23 cellular contexts compared by ENCODE assay signal in genomic region chr2:181923123-181923522, GRCh38. TPM values are rescaled to one million over a fixed set of nuclear protein-coding genes. Genes with fewer than 3 reads are reported as not detected.
DNase-seq lines count a peak whose midpoint lies in the region; ATAC-seq, FAIRE-seq and TF ChIP-seq lines count a peak whose summit lies in the region.
"Had no signal": no experiment of that assay in that cellular context is flagged by ENCODE, and none has a peak within 500 bp of the region (broad histone marks: within the 10 kb centered on the region; RNA-seq: fewer than 3 reads in every experiment).

No MANE protein-coding gene starts in this region.

- WGBS in A549 (ENCODE audit: missing lambda C conversion rate), result 91% methylated on average over 1 of the region's 1 CpG
- WGBS in K562 (ENCODE audit: insufficient coverage, low coverage, missing lambda C conversion rate), result 96% methylated on average over 1 of the region's 1 CpG
- 30 to 32% methylated on average over 1 of the region's 1 CpG for WGBS in pancreas, 2 donors
- WGBS in lower leg skin, 2 donors, result 93 to 100% methylated on average over 1 of the region's 1 CpG

- TF ChIP-seq EP300 in A549 (IDR thresholded peaks at IDR 0.05) (no peak), K562 (IDR thresholded peaks at IDR 0.05; ENCODE audit: low read length) (no peak)

- H3K4me1 Mint-ChIP-seq in osteocyte (ENCODE audit: unreplicated experiment), result no peaks in the 10 kb centered on the region
- H3K4me1 Mint-ChIP-seq: CD14-positive monocyte had no signal

- DNase-seq in A549 (ENCODE audit: low read depth in 1 of 2, low spot score in 1 of 2), result no peak
- no peak for DNase-seq in HCT116 (ENCODE audit: low read depth, low spot score)
- DNase-seq in K562 (ENCODE audit: extremely low read depth in 1 of 4, low spot score in 3 of 4), result no peak
- no peak for DNase-seq in pancreas
- no peak for DNase-seq in osteocyte (ENCODE audit: extremely low spot score, unreplicated experiment)
- DNase-seq in lower leg skin (ENCODE audit: low spot score in 2 of 2), result no peak
- no peak for DNase-seq in cortex of kidney (lab: John Stamatoyannopoulos, UW)
- DNase-seq: ACHN; AML-193; BE2C; CD4-positive, alpha-beta T cell; CD8-positive, alpha-beta memory T cell; DMS53; DMS79 treated with DMSO at 0.1 percent for 48 hours; GF-D8; GM23248; H7; HCEC 1CT had no signal

- intact Hi-C loops in HCT116 (cut with micrococcal nuclease), result no loop called here
- intact Hi-C loops in K562 (cut with micrococcal nuclease), result no loop called here
- intact Hi-C loops in pancreas (cut with DNase I), result no loop called here
- intact Hi-C loops in lower leg skin (cut with DNase I; ENCODE audit: low total_unique reads), result no loop called here

- H3K4me1 ChIP-seq in A549 (no peaks in the 10 kb centered on the region), HCT116 (ENCODE audit: control insufficient read depth in 1 of 2, insufficient read depth in 2 of 2, low read length in 2 of 2) (peaks cover 24 to 67% of the 10 kb centered on the region in 2 experiments; a peak in 3 of 4 replicates), K562 (replicated peaks in 1 of 2; ENCODE audit: control insufficient read depth in 2 of 2, insufficient read depth in 2 of 2, low read length in 2 of 2) (no peaks in the 10 kb centered on the region), pancreas (peaks cover 18 to 26% (median 22%) of the 10 kb centered on the region in 3 donors)
- H3K4me1 ChIP-seq: BE2C; BLaER1 treated with 17β-estradiol and CSF1 and Interleukin-3, amounts not matched to agents 10 nM and 100 nM had no signal

- TF ChIP-seq POLR2A in A549 (IDR thresholded peaks at IDR 0.05; ENCODE audit: low read length) (no peak), HCT116 (IDR thresholded peaks at IDR 0.05; ENCODE audit: borderline replicate concordance, extremely low read depth, insufficient read depth, insufficient read length) (no peak), K562 (conservative IDR thresholded peaks at IDR 0.05) (no peak), lower leg skin (IDR thresholded peaks at IDR 0.05) (no peak)

- H3K27ac ChIP-seq in A549 (no peak overlapping the region), HCT116 (ENCODE audit: low read depth, low read length) (peak overlapping the region; percentile 51; the same call in 1 of the 2 replicates), K562 (ENCODE audit: extremely low read depth, low read depth, low read length) (no peak overlapping the region), pancreas (no peak overlapping the region)
- H3K27ac ChIP-seq: BLaER1 treated with 17β-estradiol and CSF1 and Interleukin-3, amounts not matched to agents 10 nM and 100 nM; GM23248 had no signal

- H2AFZ ChIP-seq in HCT116 (ENCODE audit: low read depth, low read length, poor library complexity, severe bottlenecking), result no peak overlapping the region
- H2AFZ ChIP-seq in K562 (ENCODE audit: low read depth, low read length), result no peak overlapping the region
- H2AFZ ChIP-seq: GM23248 had no signal

- H3K27me3 Mint-ChIP-seq in osteocyte (ENCODE audit: unreplicated experiment), result no peaks in the 10 kb centered on the region
- H3K27me3 Mint-ChIP-seq: CD4-positive, alpha-beta T cell; CD8-positive, alpha-beta memory T cell had no signal

- no peak for FAIRE-seq in A549 (lab: Jason Lieb, UNC)
- FAIRE-seq in K562 (lab: Jason Lieb, UNC), result no peak
- FAIRE-seq in pancreas (lab: Jason Lieb, UNC), result peak; percentile 56
- FAIRE-seq: A204.1, GM12891, H1 had no signal

- no peaks in the 10 kb centered on the region for H3K9me2 ChIP-seq in HCT116 (ENCODE audit: insufficient read depth)

- no peak for TF ChIP-seq CTCF in A549 (IDR thresholded peaks at IDR 0.05)
- TF ChIP-seq CTCF in HCT116 (IDR thresholded peaks at IDR 0.05 in 2 of 3, conservative IDR thresholded peaks at IDR 0.05 in 1 of 3; ENCODE audit: borderline replicate concordance in 1 of 3, insufficient read depth in 1 of 3, low read depth in 2 of 3, low read length in 2 of 3), result no peak
- no peak for TF ChIP-seq CTCF in K562 (IDR thresholded peaks at IDR 0.05 in 2 of 3, conservative IDR thresholded peaks at IDR 0.05 in 1 of 3; ENCODE audit: insufficient read depth in 2 of 3, low read depth in 1 of 3, low read length in 3 of 3)
- TF ChIP-seq CTCF in pancreas (IDR thresholded peaks at IDR 0.05), result no peak
- TF ChIP-seq CTCF in osteocyte (IDR thresholded peaks at IDR 0.05), result no peak
- no peak for TF ChIP-seq CTCF in lower leg skin (IDR thresholded peaks at IDR 0.05)

- H3K27me3 ChIP-seq in HCT116 (ENCODE audit: insufficient read depth, low read length) (no peaks in the 10 kb centered on the region), K562 (ENCODE audit: control insufficient read depth in 2 of 2, insufficient read depth in 2 of 2, low read length in 2 of 2) (no peaks in the 10 kb centered on the region), pancreas (no peaks in the 10 kb centered on the region)
- H3K27me3 ChIP-seq: BE2C; BLaER1 treated with 17β-estradiol and CSF1 and Interleukin-3, amounts not matched to agents 10 nM and 100 nM had no signal

- no TSS peak for BruUV-seq in HCT116 (replicated peaks; lab: Mats Ljungman, UMichigan)
- no TSS peak for BruUV-seq in K562 (replicated peaks; lab: Mats Ljungman, UMichigan)

- H3K79me2 ChIP-seq in HCT116 (ENCODE audit: insufficient read depth, low read length) (peaks cover 100% of the 10 kb centered on the region), K562 (ENCODE audit: control insufficient read depth, insufficient read depth, low read length) (peaks cover 20% of the 10 kb centered on the region)

- no peaks in the 10 kb centered on the region for H3K9me1 ChIP-seq in K562 (ENCODE audit: control insufficient read depth, insufficient read depth, low read length)

- H3K27ac Mint-ChIP-seq in osteocyte (ENCODE audit: unreplicated experiment), result no peak overlapping the region
- H3K27ac Mint-ChIP-seq: CD4-positive, alpha-beta T cell had no signal

- POLR2A ChIA-PET in A549 (lab: Yijun Ruan, JAX) (no interaction called here), HCT116 (lab: Charles Lee) (no interaction called here), K562 (lab: Yijun Ruan, JAX) (interaction anchor here (1.2 kb wide), 1 partner anchor 24 kb away, joined by 3 read pairs; no protein-coding TSS in a partner anchor)

- H4K20me1 ChIP-seq in HCT116 (ENCODE audit: insufficient read depth) (peaks cover 68% of the 10 kb centered on the region), K562 (replicated peaks; ENCODE audit: control insufficient read depth, insufficient read depth, low read length) (no peaks in the 10 kb centered on the region)

- RAD21 ChIA-PET in HCT116 (lab: Charles Lee; ENCODE audit: low non-redundant PET in 1 of 2, low total read pairs in 2 of 2, uncharacterized antibody in 2 of 2, unreplicated experiment in 2 of 2), result no interaction called here

- H3K36me3 Mint-ChIP-seq in osteocyte (ENCODE audit: unreplicated experiment), result peaks cover 55% of the 10 kb centered on the region

- no peak overlapping the region for H3K4me3 ChIP-seq in A549
- H3K4me3 ChIP-seq in HCT116 (replicated peaks in 1 of 2; ENCODE audit: low read depth in 1 of 2, low read length in 2 of 2), result no peak overlapping the region
- no peak overlapping the region for H3K4me3 ChIP-seq in K562
- H3K4me3 ChIP-seq in pancreas, result peak overlapping the region in 2 of 4 donors; percentile 0 to 10
- no peak overlapping the region for H3K4me3 ChIP-seq in lower leg skin (ENCODE audit: low read depth, poor library complexity, severe bottlenecking)
- H3K4me3 ChIP-seq: BLaER1 treated with 17β-estradiol and CSF1 and Interleukin-3, amounts not matched to agents 10 nM and 100 nM; GM23248 had no signal

- H3K9me3 ChIP-seq in A549 (no peaks in the 10 kb centered on the region), HCT116 (ENCODE audit: control insufficient read depth in 1 of 2, insufficient read depth in 1 of 2, low read depth in 1 of 2, low read length in 2 of 2) (no peaks in the 10 kb centered on the region), K562 (replicated peaks; ENCODE audit: control insufficient read depth, insufficient read depth, low read depth, low read length) (0 out of 2 replicates have a peak, but pooled peaks cover 3% of the 10 kb centered on the region), pancreas (no peaks in the 10 kb centered on the region)
- H3K9me3 ChIP-seq: BE2C had no signal

- in situ Hi-C loops in K562 (cut with MboI), result no loop called here

- H3K36me3 ChIP-seq in HCT116 (ENCODE audit: control insufficient read depth in 1 of 2, insufficient read depth in 2 of 2, low read length in 2 of 2) (peaks cover 69 to 79% of the 10 kb centered on the region in 2 experiments), K562 (ENCODE audit: control insufficient read depth, insufficient read depth, low read length) (peaks cover 82% of the 10 kb centered on the region), pancreas (peaks cover 0 to 68% (median 34%) of the 10 kb centered on the region in 3 donors)
- H3K36me3 ChIP-seq: BE2C had no signal

- no peaks in the 10 kb centered on the region for H3K9me3 Mint-ChIP-seq in osteocyte (ENCODE audit: unreplicated experiment)
- H3K9me3 Mint-ChIP-seq: CD4-positive, alpha-beta T cell; CD8-positive, alpha-beta memory T cell had no signal

- H3K9ac ChIP-seq in HCT116 (ENCODE audit: low read length), result no peak overlapping the region
- H3K9ac ChIP-seq in K562 (ENCODE audit: insufficient read depth in 1 of 2, low read depth in 2 of 2, low read length in 2 of 2), result no peak overlapping the region
- H3K9ac ChIP-seq: BLaER1 treated with 17β-estradiol and CSF1 and Interleukin-3, amounts not matched to agents 10 nM and 100 nM; GM23248 had no signal

- CTCF ChIA-PET in A549 (lab: Yijun Ruan, JAX) (interaction anchor here (1.4 kb wide), 1 partner anchor 181 kb away, joined by 3 read pairs; no protein-coding TSS in a partner anchor), HCT116 (lab: Charles Lee) (no interaction called here), K562 (lab: Yijun Ruan, JAX; ENCODE audit: low intra/inter-chr PET ratio) (no interaction called here)

- H3K4me3 Mint-ChIP-seq in osteocyte (ENCODE audit: unreplicated experiment), result no peak overlapping the region
- H3K4me3 Mint-ChIP-seq: CD14-positive monocyte; CD4-positive, alpha-beta T cell; CD8-positive, alpha-beta memory T cell had no signal

- no peak overlapping the region for H3K4me2 ChIP-seq in A549
- H3K4me2 ChIP-seq in HCT116 (ENCODE audit: low read length), result no peak overlapping the region
- no peak overlapping the region for H3K4me2 ChIP-seq in K562 (ENCODE audit: insufficient read depth, low read length)
- H3K4me2 ChIP-seq: BLaER1 treated with 17β-estradiol and CSF1 and Interleukin-3, amounts not matched to agents 10 nM and 100 nM had no signal

- TF ChIP-seq RAD21 in A549 (conservative IDR thresholded peaks at IDR 0.05 in 1 of 2, IDR thresholded peaks at IDR 0.05 in 1 of 2) (no peak), HCT116 (IDR thresholded peaks at IDR 0.05; ENCODE audit: low read depth) (no peak), K562 (CRISPR knock-in tag; conservative IDR thresholded peaks at IDR 0.05 in 1 of 2, IDR thresholded peaks at IDR 0.05 in 1 of 2) (no peak)

- ATAC-seq in A549 (no peak), HCT116 (no peak), K562 (no peak), pancreas (no peak)

RNA-seq across cellular contexts. Expression of gene ITPRID2, which starts 31.6 kb away (rescaled TPM):
- polyA plus RNA-seq in A549 (2011; rRNA removed), result 87.7 and 94.3 TPM in 2 replicates
- polyA plus RNA-seq in A549 (2012; cell fraction: cytosol; rRNA removed), result 20.4 and 21.2 TPM in 2 replicates
- 19.9 and 21.3 TPM in 2 replicates for polyA plus RNA-seq in A549 (2012; cell fraction: nucleus; rRNA removed)
- 40.3 to 44.0 TPM (median 43.3 TPM) in 3 replicates for polyA plus RNA-seq in A549 (2017; fragmentation: RNase III; extraction: RNeasy Plus Mini Kit Qiagen cat#74134 plus additional on column Dnase treatment)
- 63.8 and 67.2 TPM in 2 replicates for polyA minus RNA-seq in A549 (2011; rRNA and poly(A)+ RNA removed)
- total RNA-seq in HCT116 (2021; ENCODE audit: unreplicated experiment), result 1,605 TPM
- 428 and 446 TPM in 2 replicates for polyA plus RNA-seq in HCT116 (2012)
- total RNA-seq in K562 (2011; cell fraction: chromatin; rRNA removed; ENCODE audit: low replicate concordance), result 48.8 and 150 TPM in 2 replicates
- total RNA-seq in K562 (2011; cell fraction: nucleolus; rRNA removed), result 22.3 and 36.3 TPM in 2 replicates
- 55.5 and 94.2 TPM in 2 replicates for total RNA-seq in K562 (2011; cell fraction: nucleoplasm; rRNA removed)
- 38.3 and 40.9 TPM in 2 replicates for total RNA-seq in K562 (2014; rRNA removed)
- 62.8 and 75.6 TPM in 2 replicates for total RNA-seq in K562 (2014; rRNA removed; fragmentation: Illumina TruSeq; extraction: Trizol)
- 60.5 and 63.6 TPM in 2 replicates for total RNA-seq in K562 (2015; rRNA removed; fragmentation: Illumina TruSeq; extraction: Trizol)
- total RNA-seq in K562 (2021), result 77.8 and 89.2 TPM in 2 replicates
- 39.6 and 52.0 TPM in 2 replicates for polyA plus RNA-seq in K562 (2011; rRNA removed)
- polyA plus RNA-seq in K562 (2011; cell fraction: cytosol; rRNA removed), result 14.5 and 19.9 TPM in 2 replicates
- polyA plus RNA-seq in K562 (2011; cell fraction: nucleus; rRNA removed), result 55.9 and 59.1 TPM in 2 replicates
- polyA plus RNA-seq in K562 (2012), result 30.6 and 51.9 TPM in 2 replicates
- 48.6 and 64.6 TPM in 2 replicates for polyA plus RNA-seq in K562 (2014; fragmentation: Illumina TruSeq; extraction: Trizol)
- polyA plus RNA-seq in K562 (2014; fragmentation: Nextera tagmentation; extraction: Ambion mirVana), result 10 to 100 TPM; 18.5 to 20.3 TPM
- 42.5 and 44.2 TPM in 2 replicates for polyA plus RNA-seq in K562 (2014; rRNA removed)
- polyA minus RNA-seq in K562 (2011; rRNA and poly(A)+ RNA removed), result 67.7 and 75.5 TPM in 2 replicates
- 29.8 and 31.0 TPM in 2 replicates for polyA minus RNA-seq in K562 (2011; cell fraction: cytosol; rRNA and poly(A)+ RNA removed)
- polyA minus RNA-seq in K562 (2011; cell fraction: nucleus; rRNA and poly(A)+ RNA removed), result 64.8 and 112 TPM in 2 replicates
- 100 to 1,000 TPM; 304 to 497 (median 336) TPM for total RNA-seq in pancreas
- 10 to 100 TPM; 85.6 to 99.0 TPM for polyA plus RNA-seq in pancreas
- total RNA-seq in osteocyte, result 94.5 and 100 TPM in 2 replicates
- 100 to 1,000 TPM; 244 to 301 (median 256) TPM for total RNA-seq in lower leg skin

Comparison
In these comparisons a context has a peak if more than half of its experiments do, and no peak if none do; other contexts are left out.
1. Of the 35 proteins assayed by ChIP-seq in both K562 and A549: peak only in K562: none; only in A549: MAFK; in both: none; in neither: 34.